1 cellular context compared by ENCODE assay signal in genomic region chr7:43753401-43753800, GRCh38.
TF ChIP-seq lines count a peak whose summit lies in the region.

No MANE protein-coding gene starts in this region.

TF ChIP-seq in IMR-90, 13 proteins besides CTCF, POLR2A, EP300 and RAD21 (continued from another document):
- TF ChIP-seq, protein P1, sequence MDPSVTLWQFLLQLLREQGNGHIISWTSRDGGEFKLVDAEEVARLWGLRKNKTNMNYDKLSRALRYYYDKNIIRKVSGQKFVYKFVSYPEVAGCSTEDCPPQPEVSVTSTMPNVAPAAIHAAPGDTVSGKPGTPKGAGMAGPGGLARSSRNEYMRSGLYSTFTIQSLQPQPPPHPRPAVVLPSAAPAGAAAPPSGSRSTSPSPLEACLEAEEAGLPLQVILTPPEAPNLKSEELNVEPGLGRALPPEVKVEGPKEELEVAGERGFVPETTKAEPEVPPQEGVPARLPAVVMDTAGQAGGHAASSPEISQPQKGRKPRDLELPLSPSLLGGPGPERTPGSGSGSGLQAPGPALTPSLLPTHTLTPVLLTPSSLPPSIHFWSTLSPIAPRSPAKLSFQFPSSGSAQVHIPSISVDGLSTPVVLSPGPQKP (IDR thresholded peaks at IDR 0.05; ENCODE audit: borderline replicate concordance, low read depth, low read length) = no peak
- TF ChIP-seq RFX5 (IDR thresholded peaks at IDR 0.05; ENCODE audit: low read depth, low read length) (no peak), MAZ (IDR thresholded peaks at IDR 0.05; ENCODE audit: borderline replicate concordance, low read depth, low read length) (no peak), FOS (IDR thresholded peaks at IDR 0.05; ENCODE audit: low read depth, low read length) (no peak), RCOR1 (IDR thresholded peaks at IDR 0.05; ENCODE audit: insufficient replicate concordance, low read length) (no peak), SMC3 (IDR thresholded peaks at IDR 0.05; ENCODE audit: low read depth, low read length) (no peak)
